ENCODE assay signal across 8 cellular contexts in the genomic region with DNA sequence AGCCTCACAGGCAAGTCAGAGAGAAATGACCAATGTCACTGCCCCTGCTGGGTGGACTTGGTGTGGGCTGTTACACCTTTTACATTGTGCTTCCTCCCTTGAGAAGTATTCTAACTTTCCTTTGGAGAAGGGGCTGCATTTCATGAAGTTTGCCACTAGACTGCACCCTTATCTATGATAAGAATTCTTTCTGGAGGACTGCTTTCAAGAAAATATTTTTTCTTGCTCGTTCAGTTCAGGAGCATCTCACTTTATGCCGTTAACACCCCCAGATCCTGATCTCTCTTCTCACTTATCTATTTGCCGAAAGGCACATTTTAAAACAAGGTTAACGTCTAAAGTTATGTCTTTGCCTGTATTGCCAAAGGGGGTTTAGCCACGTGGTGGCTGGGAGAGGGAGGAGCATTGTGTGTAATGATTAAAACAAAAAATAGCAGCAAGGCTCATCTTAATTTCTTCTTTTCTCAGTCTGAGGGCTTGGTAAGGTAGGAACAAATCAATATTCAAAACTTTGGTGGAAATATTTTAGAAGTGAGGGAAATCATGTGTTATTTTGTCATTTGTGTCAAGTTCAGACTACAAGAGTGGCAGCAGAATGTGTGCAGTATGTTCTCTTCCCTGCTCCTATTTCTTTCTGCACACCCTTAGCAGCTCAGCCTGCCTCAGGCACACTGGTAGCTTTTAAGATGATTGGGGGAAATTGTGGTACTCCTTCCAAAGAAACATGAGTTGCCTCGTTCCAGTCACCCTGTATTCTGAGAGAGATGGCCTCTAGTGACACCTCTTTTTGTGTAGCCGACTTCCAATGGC. TPM values are rescaled to one million over a fixed set of nuclear protein-coding genes. Genes with fewer than 3 reads are reported as not detected.
A peak's percentile ranks its signal among the peaks of the same experiment; 100 is the strongest.
DNase-seq lines count a peak whose midpoint lies in the region; ATAC-seq and TF ChIP-seq lines count a peak whose summit lies in the region.

No MANE protein-coding gene starts in this region.

- H3K79me2 ChIP-seq in SK-N-SH (ENCODE audit: insufficient read depth) = no peaks in the 10 kb centered on the region

- no peak for DNase-seq in AG09309 (ENCODE audit: low read depth)
- no peak for DNase-seq in HEK293T (ENCODE audit: extremely low spot score)
- DNase-seq in SK-N-SH = no peak
- DNase-seq in glomerular endothelial cell (ENCODE audit: extremely low read depth, low read depth, low spot score) = peak; percentile 5
- no peak for DNase-seq in tibial artery
- DNase-seq in immature natural killer cell = no peak
- DNase-seq in effector CD8-positive, alpha-beta T cell (lab: John Stamatoyannopoulos, UW) = no peak

- no peak overlapping the region for H3K4me3 ChIP-seq in AG09309 (ENCODE audit: control insufficient read depth, low read depth, low read length)
- no peak overlapping the region; a peak in 1 of 4 replicates for H3K4me3 ChIP-seq in SK-N-SH (ENCODE audit: low read depth in 2 of 2, low read length in 1 of 2)
- H3K4me3 ChIP-seq in tibial artery = no peak overlapping the region

- TF ChIP-seq CTCF in AG09309 (IDR thresholded peaks at IDR 0.05; ENCODE audit: control insufficient read depth, insufficient read depth, low read depth, low read length, missing control alignments) = peak; percentile 71
- peak; percentile 75 for TF ChIP-seq CTCF in SK-N-SH (IDR thresholded peaks at IDR 0.05)
- TF ChIP-seq CTCF in tibial artery (IDR thresholded peaks at IDR 0.05) = peak; percentile 59 to 69

- H3K4me3 Mint-ChIP-seq in immature natural killer cell = no peak overlapping the region

- H3K9ac ChIP-seq in SK-N-SH = no peak overlapping the region

- no peaks in the 10 kb centered on the region for H3K9me2 ChIP-seq in SK-N-SH

- H3K36me3 Mint-ChIP-seq in immature natural killer cell = no peaks in the 10 kb centered on the region

- no peaks in the 10 kb centered on the region for H3K36me3 ChIP-seq in SK-N-SH (replicated peaks in 1 of 2; ENCODE audit: control insufficient read depth in 1 of 2, insufficient read depth in 2 of 2, low read length in 1 of 2)
- no peaks in the 10 kb centered on the region for H3K36me3 ChIP-seq in tibial artery

- H3K27me3 Mint-ChIP-seq in immature natural killer cell (ENCODE audit: low read depth in 3 of 3) = peaks cover 15 to 20% (median 19%) of the 10 kb centered on the region in 3 donors

- no peak overlapping the region for H3K27ac Mint-ChIP-seq in immature natural killer cell

- POLR2A ChIA-PET in HEK293T (lab: Yijun Ruan, JAX) (no interaction called here), SK-N-SH (lab: Yijun Ruan, JAX) (no interaction called here)

- peak overlapping the region; percentile 53; the same call in 1 of the 2 replicates for H3K4me2 ChIP-seq in SK-N-SH

- peaks cover 18% of the 10 kb centered on the region for H3F3A ChIP-seq in SK-N-SH (replicated peaks; ENCODE audit: insufficient read depth)

- H3K27ac ChIP-seq in SK-N-SH (ENCODE audit: low read depth in 2 of 2, low read length in 1 of 2) (peak overlapping the region; percentile 40 to 53; a peak in 3 of 4 replicates), tibial artery (peak overlapping the region; percentile 86 to 88)

- TF ChIP-seq RAD21 in SK-N-SH (IDR thresholded peaks at IDR 0.05; ENCODE audit: low read length) = peak; percentile 66

- H3K4me1 ChIP-seq in SK-N-SH (ENCODE audit: control insufficient read depth in 1 of 2, insufficient read depth in 2 of 2, low read depth in 1 of 2, low read length in 1 of 2) = peaks cover 44 to 60% of the 10 kb centered on the region in 2 experiments
- H3K4me1 ChIP-seq in tibial artery = peaks cover 0 to 66% (median 46%) of the 10 kb centered on the region in 4 donors

- peaks cover 5% of the 10 kb centered on the region; the same call in 1 of the 2 replicates for H4K20me1 ChIP-seq in SK-N-SH (ENCODE audit: insufficient read depth)

- H3K9me3 Mint-ChIP-seq in immature natural killer cell = no peaks in the 10 kb centered on the region

- no peak for TF ChIP-seq EP300 in SK-N-SH (IDR thresholded peaks at IDR 0.05; ENCODE audit: borderline replicate concordance in 1 of 2, low read depth in 1 of 2, low read length in 1 of 2)

- intact Hi-C loops in tibial artery (cut with DNase I; ENCODE audit: low total_unique reads) = loop anchor here (5.0 to 10.0 kb wide), 4 partner anchors 288 to 1015 kb away; no protein-coding TSS in a partner anchor

- 43% methylated on average over 7 of the region's 7 CpGs for WGBS in SK-N-SH (ENCODE audit: low lambda C conversion rate)

- H3K4me1 Mint-ChIP-seq in immature natural killer cell = peaks cover 16 to 18% of the 10 kb centered on the region in 2 donors

- H3K27me3 ChIP-seq in SK-N-SH (ENCODE audit: insufficient read depth) (no peaks in the 10 kb centered on the region), tibial artery (no peaks in the 10 kb centered on the region)

- ATAC-seq in GM21825 (IDR thresholded peaks at IDR 0.05; ENCODE audit: unreplicated experiment) = no peak

- CTCF ChIA-PET in HEK293T (lab: Yijun Ruan, JAX) = interaction anchor here (0.6 to 3.5 kb wide), 5 partner anchors 11 to 814 kb away, joined by 3 to 16 read pairs (median 5); no protein-coding TSS in a partner anchor
- CTCF ChIA-PET in SK-N-SH (lab: Yijun Ruan, JAX) = interaction anchor here (0.7 to 7.5 kb wide), 24 partner anchors 10 to 1015 kb away, joined by 3 to 74 read pairs (median 4); no protein-coding TSS in a partner anchor

- H2AFZ ChIP-seq in SK-N-SH (ENCODE audit: low read depth) = peak overlapping the region; percentile 83; the same call in 1 of the 2 replicates

- H3K9me3 ChIP-seq in SK-N-SH = no peaks in the 10 kb centered on the region
- no peaks in the 10 kb centered on the region for H3K9me3 ChIP-seq in tibial artery

TF ChIP-seq in HEK293T, 16 proteins besides CTCF, POLR2A, EP300 and RAD21:
- TF ChIP-seq FOXK2 (IDR thresholded peaks at IDR 0.05) (no peak), L3MBTL2 (conservative IDR thresholded peaks at IDR 0.05) (peak; percentile 57; the same call in 1 of the 2 replicates), BHLHE40 (IDR thresholded peaks at IDR 0.05; ENCODE audit: borderline replicate concordance) (no peak), NFRKB (IDR thresholded peaks at IDR 0.05) (no peak)

TF ChIP-seq in SK-N-SH, 30 proteins besides CTCF, POLR2A, EP300 and RAD21:
- TF ChIP-seq GABPA (IDR thresholded peaks at IDR 0.05; ENCODE audit: low read depth) (no peak), POLR2AphosphoS5 (IDR thresholded peaks at IDR 0.05; ENCODE audit: low read depth, low read length) (no peak), TCF12 (IDR thresholded peaks at IDR 0.05) (no peak), GATA2 (CRISPR knock-in tag; IDR thresholded peaks at IDR 0.05) (no peak), RCOR1 (IDR thresholded peaks at IDR 0.05; ENCODE audit: low read length) (no peak), TAF1 (IDR thresholded peaks at IDR 0.05; ENCODE audit: borderline replicate concordance, low read depth, low read length) (no peak), FOXJ3 (CRISPR knock-in tag; IDR thresholded peaks at IDR 0.05) (no peak), SMC3 (IDR thresholded peaks at IDR 0.05; ENCODE audit: low read depth, low read length) (peak; percentile 40), FOXM1 (IDR thresholded peaks at IDR 0.05; ENCODE audit: low read depth) (no peak)
- TF ChIP-seq, protein P1, sequence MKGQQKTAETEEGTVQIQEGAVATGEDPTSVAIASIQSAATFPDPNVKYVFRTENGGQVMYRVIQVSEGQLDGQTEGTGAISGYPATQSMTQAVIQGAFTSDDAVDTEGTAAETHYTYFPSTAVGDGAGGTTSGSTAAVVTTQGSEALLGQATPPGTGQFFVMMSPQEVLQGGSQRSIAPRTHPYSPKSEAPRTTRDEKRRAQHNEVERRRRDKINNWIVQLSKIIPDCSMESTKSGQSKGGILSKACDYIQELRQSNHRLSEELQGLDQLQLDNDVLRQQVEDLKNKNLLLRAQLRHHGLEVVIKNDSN (IDR thresholded peaks at IDR 0.05; ENCODE audit: borderline replicate concordance, low read depth) = no peak
- TF ChIP-seq, protein P2, sequence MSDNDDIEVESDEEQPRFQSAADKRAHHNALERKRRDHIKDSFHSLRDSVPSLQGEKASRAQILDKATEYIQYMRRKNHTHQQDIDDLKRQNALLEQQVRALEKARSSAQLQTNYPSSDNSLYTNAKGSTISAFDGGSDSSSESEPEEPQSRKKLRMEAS (IDR thresholded peaks at IDR 0.05; ENCODE audit: low read depth) = peak; percentile 42; the same call in 1 of the 2 replicates
- TF ChIP-seq, protein P3, sequence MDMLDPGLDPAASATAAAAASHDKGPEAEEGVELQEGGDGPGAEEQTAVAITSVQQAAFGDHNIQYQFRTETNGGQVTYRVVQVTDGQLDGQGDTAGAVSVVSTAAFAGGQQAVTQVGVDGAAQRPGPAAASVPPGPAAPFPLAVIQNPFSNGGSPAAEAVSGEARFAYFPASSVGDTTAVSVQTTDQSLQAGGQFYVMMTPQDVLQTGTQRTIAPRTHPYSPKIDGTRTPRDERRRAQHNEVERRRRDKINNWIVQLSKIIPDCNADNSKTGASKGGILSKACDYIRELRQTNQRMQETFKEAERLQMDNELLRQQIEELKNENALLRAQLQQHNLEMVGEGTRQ (IDR thresholded peaks at IDR 0.05; ENCODE audit: borderline replicate concordance, low read depth, low read length) = no peak

RNA-seq across cellular contexts. Expression of a gene that starts 1.6 kb away (rescaled TPM):
- 156 and 323 TPM in 2 replicates for polyA plus RNA-seq in SK-N-SH (2012; rRNA removed)
- 92.2 and 140 TPM in 2 replicates for polyA plus RNA-seq in SK-N-SH (2012; cell fraction: cytosol; rRNA removed)
- polyA plus RNA-seq in SK-N-SH (2012; cell fraction: nucleus; rRNA removed) = 204 and 262 TPM in 2 replicates
- total RNA-seq in glomerular endothelial cell = 23.4 and 36.8 TPM in 2 replicates
- polyA plus RNA-seq in immature natural killer cell = not detected

Comparison
In these comparisons a context has a peak if more than half of its experiments do, and no peak if none do; other contexts are left out.
1. RNA of a gene that starts 1.6 kb away (polyA plus RNA-seq): 92.2 to 323 TPM in SK-N-SH; not detected in immature natural killer cell; every median in the first group is over 10 times any median in the second.
2. Peak in every context shown above with its lines, with median percentiles within 50 percentile points of each other: CTCF ChIP-seq.